14 cellular contexts compared by ENCODE assay signal in genomic region chr12:26869908-26870459, GRCh38. TPM values are rescaled to one million over a fixed set of nuclear protein-coding genes. Genes with fewer than 3 reads are reported as not detected.
DNase-seq lines count a peak whose midpoint lies in the region; ATAC-seq, FAIRE-seq and TF ChIP-seq lines count a peak whose summit lies in the region.
"Had no signal": no experiment of that assay in that cellular context is flagged by ENCODE, and none has a peak within 500 bp of the region (broad histone marks: within the 10 kb centered on the region; RNA-seq: fewer than 3 reads in every experiment).

No MANE protein-coding gene starts in this region.

- POLR2A ChIA-PET in A549 (lab: Yijun Ruan, JAX): no interaction called here
- POLR2A ChIA-PET in CD4-positive, alpha-beta memory T cell (lab: Charles Lee; ENCODE audit: partially characterized antibody): no interaction called here

- intact Hi-C loops in CD4-positive, alpha-beta memory T cell (cut with micrococcal nuclease): no loop called here

- no peaks in the 10 kb centered on the region for H3K36me3 ChIP-seq in RWPE2 (ENCODE audit: low read depth)
- H3K36me3 ChIP-seq in CD4-positive, alpha-beta memory T cell (ENCODE audit: insufficient read depth, low read length): no peaks in the 10 kb centered on the region

- no peak for TF ChIP-seq EP300 in A549 (IDR thresholded peaks at IDR 0.05)

- H3K9me3 ChIP-seq in A549 (no peaks in the 10 kb centered on the region), RWPE2 (ENCODE audit: severe bottlenecking) (no peaks in the 10 kb centered on the region)
- H3K9me3 ChIP-seq in CD4-positive, alpha-beta memory T cell (ENCODE audit: control insufficient read depth in 1 of 2, low read length in 2 of 2): no peaks in the 10 kb centered on the region
- H3K9me3 ChIP-seq: psoas muscle had no signal

- no peaks in the 10 kb centered on the region for H3K36me3 Mint-ChIP-seq in CD4-positive, alpha-beta memory T cell

- CTCF ChIA-PET in A549 (lab: Yijun Ruan, JAX): interaction anchor here (1.0 to 6.1 kb wide), 5 partner anchors 13 to 37 kb away, joined by 3 to 46 read pairs (median 5); partner anchors contain the start of gene ITPR2
- CTCF ChIA-PET in CD4-positive, alpha-beta memory T cell (lab: Charles Lee; ENCODE audit: partially characterized antibody): interaction anchor here (1.0 kb wide), 1 partner anchor 16 kb away, joined by 6 read pairs; no protein-coding TSS in a partner anchor

- H3K4me3 ChIP-seq in A549 (no peak overlapping the region), RWPE2 (ENCODE audit: severe bottlenecking) (no peak overlapping the region)
- H3K4me3 ChIP-seq in CD4-positive, alpha-beta memory T cell (ENCODE audit: low read length in 2 of 2): no peak overlapping the region
- H3K4me3 ChIP-seq: psoas muscle had no signal

- TF ChIP-seq CTCF in A549 (IDR thresholded peaks at IDR 0.05) (no peak), RWPE2 (IDR thresholded peaks at IDR 0.05; ENCODE audit: poor library complexity, severe bottlenecking) (no peak)

- H3K4me1 ChIP-seq in A549 (peaks cover 12% of the 10 kb centered on the region; the same call in 2 of the 3 replicates), RWPE2 (ENCODE audit: insufficient read depth, poor library complexity, severe bottlenecking) (peaks cover 5% of the 10 kb centered on the region)
- peaks cover 5% of the 10 kb centered on the region for H3K4me1 ChIP-seq in CD4-positive, alpha-beta memory T cell (ENCODE audit: insufficient read depth, low read length)

- H3K4me1 Mint-ChIP-seq in CD4-positive, alpha-beta memory T cell: peaks cover 6 to 16% (median 11%) of the 10 kb centered on the region in 4 donors

- H3K27me3 ChIP-seq in RWPE2 (ENCODE audit: insufficient read depth, poor library complexity, severe bottlenecking): no peaks in the 10 kb centered on the region
- H3K27me3 ChIP-seq in CD4-positive, alpha-beta memory T cell (ENCODE audit: insufficient read depth, low read length): no peaks in the 10 kb centered on the region

- FAIRE-seq in A549 (lab: Jason Lieb, UNC): no peak
- peak; percentile 33 for FAIRE-seq in GM12891 (lab: Jason Lieb, UNC)
- FAIRE-seq: islet of Langerhans had no signal

- H3K4me2 ChIP-seq in A549: no peak overlapping the region

- peaks cover 0 to 5% of the 10 kb centered on the region in 2 donors for H3K27me3 Mint-ChIP-seq in CD4-positive, alpha-beta memory T cell

- H3K27ac Mint-ChIP-seq in CD4-positive, alpha-beta memory T cell: no peak overlapping the region

- no peaks in the 10 kb centered on the region for H3K9me3 Mint-ChIP-seq in CD4-positive, alpha-beta memory T cell

- H3K27ac ChIP-seq in A549 (no peak overlapping the region), RWPE2 (ENCODE audit: poor library complexity, severe bottlenecking) (peak overlapping the region; percentile 29)
- H3K27ac ChIP-seq in CD4-positive, alpha-beta memory T cell (ENCODE audit: low read depth, low read length): no peak overlapping the region
- H3K27ac ChIP-seq: psoas muscle had no signal

- ATAC-seq in A549 (peak; percentile 19 to 45; a peak in 3 of 6 replicates), RWPE2 (ENCODE audit: low read depth) (no peak), HG03520 (IDR thresholded peaks at IDR 0.05; ENCODE audit: unreplicated experiment) (no peak)

- TF ChIP-seq POLR2A in A549 (IDR thresholded peaks at IDR 0.05; ENCODE audit: low read length) (no peak), GM12891 (IDR thresholded peaks at IDR 0.05; ENCODE audit: low read depth, low read length) (no peak)

- WGBS in A549 (ENCODE audit: missing lambda C conversion rate): 78% methylated on average over 6 of the region's 6 CpGs

- TF ChIP-seq RAD21 in A549 (conservative IDR thresholded peaks at IDR 0.05 in 1 of 2, IDR thresholded peaks at IDR 0.05 in 1 of 2): no peak

- H3K4me3 Mint-ChIP-seq in CD4-positive, alpha-beta memory T cell: no peak overlapping the region

- no peak for DNase-seq in A549 (ENCODE audit: low read depth in 1 of 2, low spot score in 1 of 2)
- no peak for DNase-seq in GM12891 (ENCODE audit: insufficient read length, low spot score)
- DNase-seq in RWPE2 (ENCODE audit: low spot score): no peak
- DNase-seq in iPS-NIHi11 (ENCODE audit: low spot score): peak; percentile 18
- DNase-seq in CD4-positive, alpha-beta memory T cell: no peak
- no peak for DNase-seq in NK-92 (lab: John Stamatoyannopoulos, UW; ENCODE audit: unreplicated experiment)
- DNase-seq in activated CD8-positive, alpha-beta memory T cell treated with anti-CD3 and anti-CD28 coated beads, Interleukin-2, amount 50 U/mL, for 4 hours: no peak
- DNase-seq: activated CD4-positive, alpha-beta T cell treated with anti-CD3 and anti-CD28 coated beads for 1 hour; activated CD8-positive, alpha-beta memory T cell treated with anti-CD3 and anti-CD28 coated beads, Interleukin-2, amount 50 U/mL, for 48 hours; activated naive CD4-positive, alpha-beta T cell treated with anti-CD3 and anti-CD28 coated beads, Interleukin-2, amount 50 U/mL, for 16 hours; stimulated activated CD4-positive, alpha-beta T cell treated with anti-CD3 and anti-CD28 coated beads, Interleukin-15, amount 100 ng/mL, for 24 hours had no signal

TF ChIP-seq in A549, 52 proteins besides CTCF, POLR2A, EP300 and RAD21:
- no peak for TF ChIP-seq SMC3 (IDR thresholded peaks at IDR 0.05)
- TF ChIP-seq E2F6 (IDR thresholded peaks at IDR 0.05; ENCODE audit: borderline replicate concordance, low read depth): no peak
- no peak for TF ChIP-seq PHF8 (IDR thresholded peaks at IDR 0.05; ENCODE audit: borderline replicate concordance, low read depth)
- no peak for TF ChIP-seq ZC3H11A (IDR thresholded peaks at IDR 0.05)
- no peak for TF ChIP-seq MYC (IDR thresholded peaks at IDR 0.05; ENCODE audit: borderline replicate concordance, low read length)

TF ChIP-seq in GM12891, 5 proteins besides CTCF, POLR2A, EP300 and RAD21:
- TF ChIP-seq POU2F2 (IDR thresholded peaks at IDR 0.05; ENCODE audit: low read depth, low read length): no peak
- no peak for TF ChIP-seq TAF1 (IDR thresholded peaks at IDR 0.05; ENCODE audit: low read depth, low read length)

RNA-seq across cellular contexts. Expression of gene ITPR2, which starts 37.0 kb away (rescaled TPM):
- 6.0 and 8.1 TPM in 2 replicates for polyA plus RNA-seq in A549 (2011; rRNA removed)
- polyA plus RNA-seq in A549 (2012; cell fraction: cytosol; rRNA removed): 0.75 and 0.93 TPM in 2 replicates
- 0.72 and 1.0 TPM in 2 replicates for polyA plus RNA-seq in A549 (2012; cell fraction: nucleus; rRNA removed)
- polyA plus RNA-seq in A549 (2017; fragmentation: RNase III; extraction: RNeasy Plus Mini Kit Qiagen cat#74134 plus additional on column Dnase treatment): 3.1 to 4.4 TPM (median 3.9 TPM) in 3 replicates
- polyA minus RNA-seq in A549 (2011; rRNA and poly(A)+ RNA removed): 11.8 and 13.6 TPM in 2 replicates
- polyA plus RNA-seq in GM12891 (2012; ENCODE audit: low read depth, missing spikeins): 20.7 TPM
- 10 to 100 TPM; 54.7 to 55.6 TPM for total RNA-seq in CD4-positive, alpha-beta memory T cell
- polyA plus RNA-seq in CD4-positive, alpha-beta memory T cell: 10 to 100 TPM in 1 of 2 donors, 1 to 10 TPM in 1; 4.7 to 13.4 TPM

Comparison
In these comparisons a context has a peak if more than half of its experiments do, and no peak if none do; other contexts are left out.
1. ATAC-seq: peak in A549 (2 of 2); none in RWPE2 (single experiment) and HG03520 (single experiment).